In the genomic region with DNA sequence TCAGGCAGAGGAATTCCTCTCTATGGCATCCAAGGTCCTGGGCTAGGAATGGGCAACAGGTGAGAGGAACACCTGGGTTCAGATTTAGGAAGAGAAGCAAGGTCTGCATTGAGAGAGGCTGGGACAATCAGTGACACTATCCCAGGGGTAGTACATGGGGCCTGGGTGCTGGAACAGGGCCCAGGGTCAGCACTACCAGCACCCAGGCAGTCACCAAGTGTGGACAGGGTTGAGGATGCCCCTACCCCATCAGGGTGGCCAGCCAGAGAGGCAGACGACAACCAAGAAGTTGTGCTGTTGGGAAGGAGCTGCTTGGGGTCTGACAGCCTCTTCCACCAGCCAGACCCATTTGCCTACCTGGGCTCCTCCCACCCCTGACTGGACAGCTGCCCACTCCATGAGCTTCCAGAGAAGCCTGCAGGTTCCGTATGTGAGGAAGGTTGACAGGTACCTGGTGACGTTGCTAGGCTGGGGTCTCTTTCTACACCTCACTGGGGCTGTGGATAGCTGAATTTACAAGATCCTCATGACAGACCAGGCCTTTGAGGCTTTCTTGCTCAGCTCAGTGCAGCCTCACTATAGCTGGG, we compare ENCODE assay signal across 11 cellular contexts. TPM values are rescaled to one million over a fixed set of nuclear protein-coding genes. Genes with fewer than 3 reads are reported as not detected.
"Had no signal": no experiment of that assay in that cellular context is flagged by ENCODE, and none has a peak within 500 bp of the region (broad histone marks: within the 10 kb centered on the region; RNA-seq: fewer than 3 reads in every experiment).

No MANE protein-coding gene starts in this region.

- H3K4me3 Mint-ChIP-seq: HFFc6 had no signal

- ATAC-seq: HCT116, K562 had no signal

- H3K4me1 ChIP-seq: HAP-1 had no signal

- DNase-seq: GM23248, GOT3, H7, HFFc6, IMR-90 had no signal

- H3K36me3 ChIP-seq: HAP-1 had no signal

- H3K9me3 ChIP-seq: HAP-1 had no signal

- H3K4me3 ChIP-seq: GM23248, HAP-1, K562 had no signal

- H3K27ac ChIP-seq: GM23248, HL-60 had no signal

- H3K27ac Mint-ChIP-seq: HFFc6 had no signal

RNA-seq across cellular contexts. Expression of a gene that starts 13.9 kb away (rescaled TPM):
- total RNA-seq: GM23248, H4, H7, HFFc6, HT1080, IMR-90, K562 had no signal
